ENCODE assay signal across 8 cellular contexts in the genomic region with DNA sequence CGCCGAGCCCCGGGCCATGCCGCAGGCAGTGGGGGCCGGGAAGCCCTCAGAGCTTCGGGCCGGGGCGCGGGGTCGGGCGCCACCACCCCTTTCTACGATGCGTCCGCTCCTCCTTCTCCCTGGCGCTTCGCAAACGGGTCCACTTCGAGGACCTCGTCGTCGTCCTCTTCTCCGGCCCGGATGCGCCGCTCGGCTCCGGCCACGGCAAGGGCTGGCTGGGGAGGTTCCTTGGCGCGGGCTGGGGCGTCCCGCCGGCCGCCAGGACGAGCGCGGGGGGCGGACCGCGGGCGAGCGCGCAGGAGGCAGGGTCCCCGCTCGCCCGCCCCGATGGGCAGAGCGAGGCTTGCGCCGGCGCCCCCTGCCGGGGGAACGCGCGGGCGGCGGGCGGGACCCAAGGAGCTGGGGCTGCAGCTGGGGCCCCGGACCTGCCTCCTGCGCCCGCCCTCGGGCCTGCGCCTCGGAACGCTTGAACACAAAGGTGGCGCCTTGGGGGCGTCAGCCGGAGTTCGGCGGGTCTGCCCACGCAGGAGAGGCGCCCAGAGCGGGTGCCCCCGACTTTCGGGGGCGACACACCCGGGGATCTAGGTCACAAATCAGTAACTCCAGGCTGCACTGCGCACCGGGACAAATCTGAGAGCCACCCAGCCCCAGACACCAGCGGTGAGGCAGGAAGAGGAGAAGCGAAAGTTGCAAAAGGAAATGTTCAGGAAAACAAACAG. TPM values are rescaled to one million over a fixed set of nuclear protein-coding genes. Genes with fewer than 3 reads are reported as not detected.
DNase-seq lines count a peak whose midpoint lies in the region; ATAC-seq and TF ChIP-seq lines count a peak whose summit lies in the region.

TSS of gene ROR2 (minus strand) at position 283 of the 719 bp plus-strand sequence.

- peak within 1 kb of the TSS in 3 of 5 experiments; percentile 36 to 70 (median 68) for H3K27ac Mint-ChIP-seq in brain

- DNase-seq in Daoy (ENCODE audit: low read depth) (peak; percentile 85), SJSA1 (ENCODE audit: low read depth in 1 of 2, low spot score in 2 of 2) (peak; percentile 46 to 50), iPS-NIHi11 (ENCODE audit: low spot score) (peak; percentile 90), OCI-M2 (lab: John Stamatoyannopoulos, UW; ENCODE audit: unreplicated experiment) (no peak), HPDE6-E6E7 (ENCODE audit: extremely low spot score) (no peak)
- DNase-seq in stimulated activated CD4-positive, alpha-beta T cell treated with anti-CD3 and anti-CD28 coated beads, Interleukin-12 subunit alpha, Interleukin-12 subunit beta, amount 100 ng/mL, for 4 hours = peak; percentile 39

- H3K4me3 ChIP-seq in SJSA1 = peak within 1 kb of the TSS; percentile 42

- H3K27me3 Mint-ChIP-seq in brain = peaks cover 70% of the 10 kb centered on the region

- H3K36me3 ChIP-seq in SJSA1 = no peaks in the 10 kb centered on the region

- peaks cover 45% of the 10 kb centered on the region for H3K4me1 ChIP-seq in SJSA1 (replicated peaks)

- peaks cover 32% of the 10 kb centered on the region for H3K27me3 ChIP-seq in SJSA1 (replicated peaks)

- no peaks in the 10 kb centered on the region for H3K9me3 ChIP-seq in SJSA1 (replicated peaks)

- H3K36me3 Mint-ChIP-seq in brain = no peaks in the 10 kb centered on the region

- H3K9me3 Mint-ChIP-seq in brain = peaks cover 0 to 12% (median 3%) of the 10 kb centered on the region in 5 experiments

- H3K4me1 Mint-ChIP-seq in brain = peaks cover 36% of the 10 kb centered on the region

- TF ChIP-seq CTCF in brain (conservative IDR thresholded peaks at IDR 0.05) = peak; percentile 40 to 68

- ATAC-seq in HG02678 (IDR thresholded peaks at IDR 0.05; ENCODE audit: unreplicated experiment) = peak; percentile 65

- H3K4me3 Mint-ChIP-seq in brain = peak within 1 kb of the TSS; percentile 71 to 87 (median 86)

- H3K27ac ChIP-seq in SJSA1 = no peak within 1 kb of the TSS

RNA-seq across cellular contexts. Expression of gene ROR2, which starts in this region (rescaled TPM):
- total RNA-seq in Daoy (2014; rRNA removed; shearing (Covaris generic)) = 1.8 and 2.8 TPM in 2 replicates
- 0.44 and 0.66 TPM in 2 replicates for total RNA-seq in SJSA1 (2014; rRNA removed; shearing (Covaris generic))
- polyA plus RNA-seq in brain (ENCODE audit: insufficient read depth, low read depth, low replicate concordance) = 4.8 TPM

Comparison
In these comparisons a context has a peak if more than half of its experiments do, and no peak if none do; other contexts are left out.
1. Peak in DNase-seq and H3K4me3 ChIP-seq in SJSA1; RNA of the gene not detected or under 1 TPM.
2. DNase-seq: peak in Daoy (single experiment), iPS-NIHi11 (single experiment) and stimulated activated CD4-positive, alpha-beta T cell treated with anti-CD3 and anti-CD28 coated beads, Interleukin-12 subunit alpha, Interleukin-12 subunit beta, amount 100 ng/mL, for 4 hours (single experiment); none in OCI-M2 (single experiment) and HPDE6-E6E7 (single experiment).